Comparison of ENCODE assay signal across 1 cellular context in genomic region chr19:13842294-13843103, GRCh38.
TF ChIP-seq lines count a peak whose summit lies in the region.

No MANE protein-coding gene starts in this region.

TF ChIP-seq in GM12878, 131 proteins besides CTCF, POLR2A, EP300 and RAD21 (continued from another document and continues in another):
- no peak for TF ChIP-seq ZBTB4 (CRISPR knock-in tag; IDR thresholded peaks at IDR 0.05)
- TF ChIP-seq TBL1XR1 (IDR thresholded peaks at IDR 0.05; ENCODE audit: low read depth, low read length): peak; percentile 0; the same call in 1 of the 2 replicates
- no peak for TF ChIP-seq ZBED1 (IDR thresholded peaks at IDR 0.05; ENCODE audit: borderline replicate concordance)
- TF ChIP-seq IRF3 (IDR thresholded peaks at IDR 0.05): no peak
- TF ChIP-seq EED (IDR thresholded peaks at IDR 0.05; ENCODE audit: low read depth): no peak
- TF ChIP-seq ZNF24 (IDR thresholded peaks at IDR 0.05): no peak
- peak; percentile 85; the same call in 1 of the 2 replicates for TF ChIP-seq SMARCA5 (IDR thresholded peaks at IDR 0.05)
- peak; percentile 49; the same call in 1 of the 2 replicates for TF ChIP-seq NR2F1 (conservative IDR thresholded peaks at IDR 0.05)
- no peak for TF ChIP-seq ZBTB11 (CRISPR knock-in tag; IDR thresholded peaks at IDR 0.05)
- TF ChIP-seq CHD4 (IDR thresholded peaks at IDR 0.05): no peak
- no peak for TF ChIP-seq ATF7 (IDR thresholded peaks at IDR 0.05; ENCODE audit: low read depth)
- TF ChIP-seq NFXL1 (IDR thresholded peaks at IDR 0.05; ENCODE audit: borderline replicate concordance): no peak
- peak in 1 of 2 experiments; percentile 59; a peak in 1 of 3 replicates for TF ChIP-seq EGR1 (IDR thresholded peaks at IDR 0.05; ENCODE audit: borderline replicate concordance in 1 of 2, low read depth in 2 of 2, low read length in 2 of 2)
- TF ChIP-seq SKIL (IDR thresholded peaks at IDR 0.05; ENCODE audit: low read depth, poor library complexity, severe bottlenecking): no peak
- TF ChIP-seq IKZF1 (conservative IDR thresholded peaks at IDR 0.05): peak; percentile 67
- peak; percentile 88 for TF ChIP-seq POLR2AphosphoS5 (IDR thresholded peaks at IDR 0.05; ENCODE audit: low read length)
- TF ChIP-seq NFIC (IDR thresholded peaks at IDR 0.05; ENCODE audit: low read depth, low read length): no peak
- no peak for TF ChIP-seq CEBPB (IDR thresholded peaks at IDR 0.05; ENCODE audit: borderline replicate concordance in 1 of 2, low read depth in 2 of 2, low read length in 2 of 2)
- no peak for TF ChIP-seq CREB1 (IDR thresholded peaks at IDR 0.05; ENCODE audit: low read depth)
- no peak for TF ChIP-seq ZNF274 (IDR thresholded peaks at IDR 0.05; ENCODE audit: insufficient read depth, insufficient read length)
- no peak for TF ChIP-seq E4F1 (IDR thresholded peaks at IDR 0.05; ENCODE audit: borderline replicate concordance, partially characterized antibody)
- peak; percentile 61; the same call in 1 of the 2 replicates for TF ChIP-seq RB1 (IDR thresholded peaks at IDR 0.05; ENCODE audit: borderline replicate concordance)
- no peak for TF ChIP-seq JUND (IDR thresholded peaks at IDR 0.05; ENCODE audit: low read depth, low read length)
- TF ChIP-seq RBBP5 (conservative IDR thresholded peaks at IDR 0.05): no peak
- no peak for TF ChIP-seq RELB (IDR thresholded peaks at IDR 0.05; ENCODE audit: low read depth)
- TF ChIP-seq RUNX3 (IDR thresholded peaks at IDR 0.05; ENCODE audit: low read length): no peak
- no peak for TF ChIP-seq FOXK2 (IDR thresholded peaks at IDR 0.05)
- peak; percentile 80 for TF ChIP-seq DPF2 (IDR thresholded peaks at IDR 0.05)
- peak; percentile 76; the same call in 1 of the 2 replicates for TF ChIP-seq CHD1 (IDR thresholded peaks at IDR 0.05; ENCODE audit: low read depth, low read length)
- TF ChIP-seq PAX8 (IDR thresholded peaks at IDR 0.05): no peak
- TF ChIP-seq BRCA1 (IDR thresholded peaks at IDR 0.05; ENCODE audit: low read depth, low read length): no peak
- TF ChIP-seq YBX1 (IDR thresholded peaks at IDR 0.05): no peak
- no peak for TF ChIP-seq SIX5 (IDR thresholded peaks at IDR 0.05; ENCODE audit: low read depth, low read length, severe bottlenecking)
- no peak for TF ChIP-seq PKNOX1 (IDR thresholded peaks at IDR 0.05)
- peak; percentile 34 for TF ChIP-seq MXI1 (IDR thresholded peaks at IDR 0.05; ENCODE audit: low read depth, low read length)
- TF ChIP-seq CREM (IDR thresholded peaks at IDR 0.05; ENCODE audit: low read depth): no peak
- no peak for TF ChIP-seq ATF3 (IDR thresholded peaks at IDR 0.05; ENCODE audit: borderline replicate concordance, extremely low read depth, low read depth, low read length)
- TF ChIP-seq SREBF2 (IDR thresholded peaks at IDR 0.05; ENCODE audit: low read length): no peak
- no peak for TF ChIP-seq ZBTB40 (IDR thresholded peaks at IDR 0.05; ENCODE audit: borderline replicate concordance)
